ENCODE assay signal across 8 cellular contexts in genomic region chr11:66386171-66387069, GRCh38. TPM values are rescaled to one million over a fixed set of nuclear protein-coding genes. Genes with fewer than 3 reads are reported as not detected.
DNase-seq lines count a peak whose midpoint lies in the region; ATAC-seq, FAIRE-seq and TF ChIP-seq lines count a peak whose summit lies in the region.

No MANE protein-coding gene starts in this region.

- no peak overlapping the region for H3K4me3 Mint-ChIP-seq in CD4-positive, alpha-beta T cell

- H3K4me1 ChIP-seq in HUES48 (ENCODE audit: control insufficient read depth, insufficient read depth, low read length) = no peaks in the 10 kb centered on the region
- H3K4me1 ChIP-seq in endothelial cell of umbilical vein (ENCODE audit: control insufficient read depth, extremely low read depth, insufficient read depth, low read length) = peaks cover 3% of the 10 kb centered on the region

- no peaks in the 10 kb centered on the region for H3K9me1 ChIP-seq in endothelial cell of umbilical vein (replicated peaks; ENCODE audit: control insufficient read depth, extremely low read depth, insufficient read depth, low read length)

- H3K27me3 Mint-ChIP-seq in CD4-positive, alpha-beta T cell = peaks cover 10% of the 10 kb centered on the region

- peak overlapping the region; percentile 82 for H2AFZ ChIP-seq in endothelial cell of umbilical vein (ENCODE audit: low read depth, low read length)

- POLR2A ChIA-PET in CD4-positive, alpha-beta T cell (lab: Charles Lee) = interaction anchor here (0.7 to 2.1 kb wide), 12 partner anchors 9 to 230 kb away, joined by 3 to 41 read pairs (median 4); partner anchors contain the start of genes B4GAT1, CD248, DPP3 and RBM14
- POLR2A ChIA-PET in endothelial cell of umbilical vein (lab: Charles Lee) = no interaction called here

- no TSS peak for BruUV-seq in endothelial cell of umbilical vein (replicated peaks; lab: Mats Ljungman, UMichigan)

- no peaks in the 10 kb centered on the region for H3K79me2 ChIP-seq in endothelial cell of umbilical vein (ENCODE audit: control insufficient read depth, insufficient read depth, low read length)

- no peaks in the 10 kb centered on the region for H3K36me3 ChIP-seq in HUES48 (ENCODE audit: control insufficient read depth, insufficient read depth, low read length)
- no peaks in the 10 kb centered on the region for H3K36me3 ChIP-seq in endothelial cell of umbilical vein (ENCODE audit: control insufficient read depth in 2 of 2, extremely low read depth in 1 of 2, insufficient read depth in 2 of 2, low read length in 2 of 2)

- H3K27ac ChIP-seq in CD4-positive, alpha-beta T cell (ENCODE audit: low read depth, low read length) = no peak overlapping the region
- H3K27ac ChIP-seq in HUES48 (ENCODE audit: low read depth, low read length) = no peak overlapping the region
- no peak overlapping the region for H3K27ac ChIP-seq in endothelial cell of umbilical vein (ENCODE audit: insufficient read depth, low read depth, low read length)

- H3K9ac ChIP-seq in HUES48 (ENCODE audit: low read depth, low read length) = no peak overlapping the region
- no peak overlapping the region for H3K9ac ChIP-seq in endothelial cell of umbilical vein (replicated peaks; ENCODE audit: extremely low read depth, insufficient read depth, low read length)

- TF ChIP-seq POLR2A in endothelial cell of umbilical vein (IDR thresholded peaks at IDR 0.05; ENCODE audit: low read depth, low read length) = no peak

- peak; percentile 78 for ATAC-seq in CD4-positive, alpha-beta T cell (ENCODE audit: poor library complexity)
- ATAC-seq in GM19463 (IDR thresholded peaks at IDR 0.05; ENCODE audit: unreplicated experiment) = no peak

- peak; percentile 98 for FAIRE-seq in endothelial cell of umbilical vein (lab: Jason Lieb, UNC)

- H3K27ac Mint-ChIP-seq in CD4-positive, alpha-beta T cell = no peak overlapping the region

- intact Hi-C loops in CD4-positive, alpha-beta T cell (cut with DNase I, micrococcal nuclease) = loop anchor here (1.0 to 5.0 kb wide), 4 partner anchors 14 to 59 kb away; partner anchors contain the start of genes B4GAT1 (in 2 of the 2) and BRMS1 (in 2 of the 2)
- intact Hi-C loops in endothelial cell of umbilical vein (cut with micrococcal nuclease) = loop anchor here (1.0 kb wide), 1 partner anchor 74 kb away; no protein-coding TSS in a partner anchor

- peak; percentile 84 for TF ChIP-seq CTCF in CD4-positive, alpha-beta T cell (IDR thresholded peaks at IDR 0.05)
- TF ChIP-seq CTCF in endothelial cell of umbilical vein (IDR thresholded peaks at IDR 0.05; ENCODE audit: extremely low read depth in 1 of 2, insufficient read depth in 1 of 2, low read depth in 1 of 2, low read length in 2 of 2) = peak; percentile 90 to 97

- H3K4me1 Mint-ChIP-seq in CD4-positive, alpha-beta T cell (ENCODE audit: low read depth) = peaks cover 6% of the 10 kb centered on the region

- no peaks in the 10 kb centered on the region for H3K9me3 ChIP-seq in CD4-positive, alpha-beta T cell (ENCODE audit: control insufficient read depth, low read length)
- H3K9me3 ChIP-seq in HUES48 (ENCODE audit: control insufficient read depth, insufficient read depth, low read length) = no peaks in the 10 kb centered on the region
- no peaks in the 10 kb centered on the region for H3K9me3 ChIP-seq in endothelial cell of umbilical vein (replicated peaks; ENCODE audit: control insufficient read depth, insufficient read depth, low read length)

- H3K9me3 Mint-ChIP-seq in CD4-positive, alpha-beta T cell = no peaks in the 10 kb centered on the region

- dilution Hi-C loops in endothelial cell of umbilical vein (cut with MboI; ENCODE audit: extremely low pct_ligation_motif_present, low sequenced_read_pairs) = no loop called here

- peak overlapping the region; percentile 20 for H3K4me2 ChIP-seq in endothelial cell of umbilical vein (ENCODE audit: insufficient read depth, low read length)

- peak; percentile 76 to 85 (median 80) for DNase-seq in CD4-positive, alpha-beta T cell
- DNase-seq in NOMO-1 treated with DMSO at 0.1 percent for 48 hours (lab: John Stamatoyannopoulos, UW; ENCODE audit: unreplicated experiment) (peak; percentile 77), endothelial cell of umbilical vein (ENCODE audit: low read depth, low spot score) (peak; percentile 77), middle frontal gyrus (ENCODE audit: extremely low spot score, low spot score) (peak; percentile 76)
- DNase-seq in activated CD8-positive, alpha-beta memory T cell treated with anti-CD3 and anti-CD28 coated beads, Interleukin-2, amount 50 U/mL, for 24 hours (ENCODE audit: extremely low read depth) = peak; percentile 75
- peak; percentile 65 to 70 for DNase-seq in stimulated activated CD8-positive, alpha-beta memory T cell treated with anti-CD3 and anti-CD28 coated beads, Interleukin-2, amount 100 ng/mL, for 1 hour (ENCODE audit: low read depth in 2 of 2)

- no peaks in the 10 kb centered on the region for H3K36me3 Mint-ChIP-seq in CD4-positive, alpha-beta T cell (ENCODE audit: low read depth)

- no peaks in the 10 kb centered on the region for H3K27me3 ChIP-seq in CD4-positive, alpha-beta T cell (ENCODE audit: control insufficient read depth, insufficient read depth, low read length)
- H3K27me3 ChIP-seq in HUES48 (ENCODE audit: control insufficient read depth, insufficient read depth, low read length) (peaks cover 6% of the 10 kb centered on the region; the same call in 1 of the 2 replicates), endothelial cell of umbilical vein (ENCODE audit: control insufficient read depth in 2 of 2, insufficient read depth in 2 of 2, low read length in 2 of 2) (peaks cover 4 to 8% of the 10 kb centered on the region in 2 experiments)

- H3K4me3 ChIP-seq in HUES48 (ENCODE audit: low read depth, low read length) (0 out of 2 replicates have a peak overlapping the region, but pooled peaks have one; percentile 31), endothelial cell of umbilical vein (replicated peaks in 1 of 3; ENCODE audit: insufficient read depth in 1 of 3, low read depth in 1 of 3, low read length in 3 of 3) (no peak overlapping the region)

- CTCF ChIA-PET in CD4-positive, alpha-beta T cell (lab: Charles Lee) = interaction anchor here (0.7 to 2.8 kb wide), 14 partner anchors 10 to 292 kb away, joined by 3 to 22 read pairs (median 6); partner anchors contain the start of genes B4GAT1, BRMS1, MRPL11 and NPAS4
- CTCF ChIA-PET in endothelial cell of umbilical vein (lab: Charles Lee) = interaction anchor here (0.6 to 4.7 kb wide), 43 partner anchors 9 to 646 kb away, joined by 3 to 65 read pairs (median 4); partner anchors contain the start of genes DPP3, MRPL11, NPAS4 and RBM4B

- H4K20me1 ChIP-seq in endothelial cell of umbilical vein (replicated peaks; ENCODE audit: control insufficient read depth, extremely low read depth, insufficient read depth, low read length) = no peaks in the 10 kb centered on the region

RNA-seq across cellular contexts. Expression of gene SLC29A2, which starts 14.9 kb away (rescaled TPM):
- 1 to 10 TPM; 9.7 TPM for total RNA-seq in CD4-positive, alpha-beta T cell
- 4.8 and 5.2 TPM in 2 replicates for total RNA-seq in endothelial cell of umbilical vein
- 2.4 TPM in 2 replicates for polyA plus RNA-seq in endothelial cell of umbilical vein
- polyA plus RNA-seq in endothelial cell of umbilical vein (2011; cell fraction: cytosol; rRNA removed) = 1.6 and 1.8 TPM in 2 replicates
- 5.7 and 6.3 TPM in 2 replicates for polyA plus RNA-seq in endothelial cell of umbilical vein (2011; cell fraction: nucleus; rRNA removed)
- polyA plus RNA-seq in endothelial cell of umbilical vein (2012) = 1.9 and 2.8 TPM in 2 replicates
- polyA minus RNA-seq in endothelial cell of umbilical vein = 2.4 TPM in 2 replicates
- polyA minus RNA-seq in endothelial cell of umbilical vein (2011; cell fraction: cytosol; rRNA and poly(A)+ RNA removed) = 15.2 TPM
- 1.6 and 1.8 TPM in 2 replicates for polyA minus RNA-seq in endothelial cell of umbilical vein (2011; cell fraction: nucleus; rRNA and poly(A)+ RNA removed)

RNA-seq across cellular contexts. Expression of gene NPAS4, which starts 34.4 kb away (rescaled TPM):
- not detected for total RNA-seq in CD4-positive, alpha-beta T cell
- not detected in 2 replicates for total RNA-seq in endothelial cell of umbilical vein
- polyA plus RNA-seq in endothelial cell of umbilical vein = not detected in 2 replicates
- not detected in 2 replicates for polyA plus RNA-seq in endothelial cell of umbilical vein (2011; cell fraction: cytosol; rRNA removed)
- not detected in 2 replicates for polyA plus RNA-seq in endothelial cell of umbilical vein (2011; cell fraction: nucleus; rRNA removed)
- not detected in 2 replicates for polyA plus RNA-seq in endothelial cell of umbilical vein (2012)
- polyA minus RNA-seq in endothelial cell of umbilical vein = not detected in 2 replicates
- polyA minus RNA-seq in endothelial cell of umbilical vein (2011; cell fraction: cytosol; rRNA and poly(A)+ RNA removed) = not detected
- not detected in 2 replicates for polyA minus RNA-seq in endothelial cell of umbilical vein (2011; cell fraction: nucleus; rRNA and poly(A)+ RNA removed)

RNA-seq across cellular contexts. Expression of gene B4GAT1, which starts 39.0 kb away (rescaled TPM):
- total RNA-seq in CD4-positive, alpha-beta T cell = 1 to 10 TPM; 1.9 to 2.0 TPM
- total RNA-seq in endothelial cell of umbilical vein = 21.2 and 22.7 TPM in 2 replicates
- polyA plus RNA-seq in endothelial cell of umbilical vein = 21.6 and 23.7 TPM in 2 replicates
- polyA plus RNA-seq in endothelial cell of umbilical vein (2011; cell fraction: cytosol; rRNA removed) = 14.1 and 15.5 TPM in 2 replicates
- polyA plus RNA-seq in endothelial cell of umbilical vein (2011; cell fraction: nucleus; rRNA removed) = 7.4 and 8.1 TPM in 2 replicates
- 29.7 and 30.5 TPM in 2 replicates for polyA plus RNA-seq in endothelial cell of umbilical vein (2012)
- 8.3 and 9.9 TPM in 2 replicates for polyA minus RNA-seq in endothelial cell of umbilical vein
- 7.9 TPM for polyA minus RNA-seq in endothelial cell of umbilical vein (2011; cell fraction: cytosol; rRNA and poly(A)+ RNA removed)
- polyA minus RNA-seq in endothelial cell of umbilical vein (2011; cell fraction: nucleus; rRNA and poly(A)+ RNA removed) = 1.7 and 2.5 TPM in 2 replicates

RNA-seq across cellular contexts. Expression of gene BRMS1, which starts 41.5 kb away (rescaled TPM):
- total RNA-seq in CD4-positive, alpha-beta T cell = 10 to 100 TPM; 52.7 to 58.4 TPM
- 51.1 and 53.1 TPM in 2 replicates for total RNA-seq in endothelial cell of umbilical vein
- 43.8 and 51.4 TPM in 2 replicates for polyA plus RNA-seq in endothelial cell of umbilical vein
- 48.6 and 55.7 TPM in 2 replicates for polyA plus RNA-seq in endothelial cell of umbilical vein (2011; cell fraction: cytosol; rRNA removed)
- 37.6 and 44.7 TPM in 2 replicates for polyA plus RNA-seq in endothelial cell of umbilical vein (2011; cell fraction: nucleus; rRNA removed)
- 45.8 and 49.6 TPM in 2 replicates for polyA plus RNA-seq in endothelial cell of umbilical vein (2012)
- polyA minus RNA-seq in endothelial cell of umbilical vein = 14.6 and 16.2 TPM in 2 replicates
- polyA minus RNA-seq in endothelial cell of umbilical vein (2011; cell fraction: cytosol; rRNA and poly(A)+ RNA removed) = 27.4 TPM
- 8.8 and 8.9 TPM in 2 replicates for polyA minus RNA-seq in endothelial cell of umbilical vein (2011; cell fraction: nucleus; rRNA and poly(A)+ RNA removed)

RNA-seq across cellular contexts. Expression of gene RIN1, which starts 50.2 kb away (rescaled TPM):
- total RNA-seq in CD4-positive, alpha-beta T cell = 1 to 10 TPM; 1.2 to 1.6 TPM
- total RNA-seq in endothelial cell of umbilical vein = 9.1 and 10.2 TPM in 2 replicates
- 4.4 and 4.7 TPM in 2 replicates for polyA plus RNA-seq in endothelial cell of umbilical vein
- 2.3 and 3.1 TPM in 2 replicates for polyA plus RNA-seq in endothelial cell of umbilical vein (2011; cell fraction: cytosol; rRNA removed)
- polyA plus RNA-seq in endothelial cell of umbilical vein (2011; cell fraction: nucleus; rRNA removed) = 10.3 and 10.8 TPM in 2 replicates
- 7.1 TPM in 2 replicates for polyA plus RNA-seq in endothelial cell of umbilical vein (2012)
- 1.1 and 1.9 TPM in 2 replicates for polyA minus RNA-seq in endothelial cell of umbilical vein
- polyA minus RNA-seq in endothelial cell of umbilical vein (2011; cell fraction: cytosol; rRNA and poly(A)+ RNA removed) = 17.3 TPM
- polyA minus RNA-seq in endothelial cell of umbilical vein (2011; cell fraction: nucleus; rRNA and poly(A)+ RNA removed) = 3.7 and 6.7 TPM in 2 replicates
